ENCODE assay signal across 8 cellular contexts in genomic region chr18:2994603-2995432, GRCh38. TPM values are rescaled to one million over a fixed set of nuclear protein-coding genes. Genes with fewer than 3 reads are reported as not detected.
A peak's percentile ranks its signal among the peaks of the same experiment; 100 is the strongest.
DNase-seq lines count a peak whose midpoint lies in the region; ATAC-seq and TF ChIP-seq lines count a peak whose summit lies in the region.

No MANE protein-coding gene starts in this region.

- H3K4me1 ChIP-seq in Caco-2: peaks cover 14% of the 10 kb centered on the region

- TF ChIP-seq CTCF in Caco-2 (IDR thresholded peaks at IDR 0.05; ENCODE audit: insufficient read depth in 1 of 2, low read depth in 1 of 2, low read length in 1 of 2, severe bottlenecking in 1 of 2, unreplicated experiment in 1 of 2): peak; percentile 52 to 65

- H3K27ac Mint-ChIP-seq in Caco-2 (ENCODE audit: unreplicated experiment) (peak overlapping the region; percentile 47), immature natural killer cell (peak overlapping the region in 5 of 6 donors; percentile 44 to 72 (median 55))
- peak overlapping the region; percentile 95 for H3K27ac Mint-ChIP-seq in activated T-cell treated with anti-CD3 and anti-CD28 coated beads, Interleukin-2, amount 50 U/mL, for 72 hours
- peak overlapping the region; percentile 81 for H3K27ac Mint-ChIP-seq in stimulated activated naive CD8-positive, alpha-beta T cell treated with anti-CD3 and anti-CD28 coated beads, Interleukin-15, Interleukin-2, amounts not matched to agents 100 ng/mL and 50 ng/mL, for 24 hours

- ATAC-seq in GM21786 (IDR thresholded peaks at IDR 0.05; ENCODE audit: unreplicated experiment): peak; percentile 61
- peak; percentile 49 to 62 for ATAC-seq in activated T-cell treated with anti-CD3 and anti-CD28 coated beads, Interleukin-2, amount 50 U/mL, for 72 hours (replicated peaks in 1 of 2)

- no peaks in the 10 kb centered on the region for H3K27me3 ChIP-seq in Caco-2 (replicated peaks; ENCODE audit: control insufficient read depth, insufficient read depth, low read length)

- no peak overlapping the region for H3K4me3 Mint-ChIP-seq in Caco-2 (ENCODE audit: unreplicated experiment)
- H3K4me3 Mint-ChIP-seq in activated T-cell treated with anti-CD3 and anti-CD28 coated beads, Interleukin-2, amount 50 U/mL, for 72 hours: peak overlapping the region; percentile 75 to 80
- H3K4me3 Mint-ChIP-seq in immature natural killer cell: peak overlapping the region; percentile 40 to 74 (median 57)
- H3K4me3 Mint-ChIP-seq in stimulated activated naive CD8-positive, alpha-beta T cell treated with anti-CD3 and anti-CD28 coated beads, Interleukin-15, Interleukin-2, amounts not matched to agents 100 ng/mL and 50 ng/mL, for 24 hours: peak overlapping the region; percentile 21

- POLR2A ChIA-PET in Caco-2 (lab: Charles Lee): no interaction called here

- intact Hi-C loops in Caco-2 (cut with micrococcal nuclease; ENCODE audit: unreplicated experiment): loop anchor here (1.0 to 2.0 kb wide), 3 partner anchors 68 to 252 kb away; partner anchors contain the start of gene MYL12A

- no peaks in the 10 kb centered on the region; the same call in 1 of the 2 replicates for H3K36me3 ChIP-seq in Caco-2 (ENCODE audit: control insufficient read depth, insufficient read depth, low read length)

- H3K4me3 ChIP-seq in Caco-2 (ENCODE audit: low read depth, low read length): no peak overlapping the region

- no TSS peak for BruUV-seq in Caco-2 (replicated peaks; lab: Mats Ljungman, UMichigan)

- H3K9me3 ChIP-seq in Caco-2: no peaks in the 10 kb centered on the region

- no peaks in the 10 kb centered on the region for H3K27me3 Mint-ChIP-seq in Caco-2 (ENCODE audit: insufficient read depth, unreplicated experiment)
- no peaks in the 10 kb centered on the region for H3K27me3 Mint-ChIP-seq in activated T-cell treated with anti-CD3 and anti-CD28 coated beads, Interleukin-2, amount 50 U/mL, for 72 hours (ENCODE audit: low read depth)
- peaks cover 0 to 4% (median 0%) of the 10 kb centered on the region in 3 donors for H3K27me3 Mint-ChIP-seq in immature natural killer cell (ENCODE audit: low read depth in 3 of 3)
- no peaks in the 10 kb centered on the region for H3K27me3 Mint-ChIP-seq in stimulated activated naive CD8-positive, alpha-beta T cell treated with anti-CD3 and anti-CD28 coated beads, Interleukin-15, Interleukin-2, amounts not matched to agents 100 ng/mL and 50 ng/mL, for 24 hours

- DNase-seq in Caco-2 (peak; percentile 47 to 61), NAMALWA (ENCODE audit: low spot score) (peak; percentile 69), immature natural killer cell (peak; percentile 74 to 78 (median 76)), cerebellar cortex (ENCODE audit: low spot score) (no peak), SHP77 (lab: John Stamatoyannopoulos, UW) (no peak)
- peak; percentile 84 to 85 for DNase-seq in activated T-cell treated with anti-CD3 and anti-CD28 coated beads, Interleukin-2, amount 50 U/mL, for 72 hours

- H3K36me3 Mint-ChIP-seq in Caco-2 (ENCODE audit: insufficient read depth, unreplicated experiment) (peaks cover 10% of the 10 kb centered on the region), immature natural killer cell (peaks cover 0 to 7% (median 7%) of the 10 kb centered on the region in 3 donors)
- peaks cover 8 to 23% of the 10 kb centered on the region in 2 donors for H3K36me3 Mint-ChIP-seq in activated T-cell treated with anti-CD3 and anti-CD28 coated beads, Interleukin-2, amount 50 U/mL, for 72 hours (ENCODE audit: insufficient read depth in 2 of 2)
- peaks cover 13% of the 10 kb centered on the region for H3K36me3 Mint-ChIP-seq in stimulated activated naive CD8-positive, alpha-beta T cell treated with anti-CD3 and anti-CD28 coated beads, Interleukin-15, Interleukin-2, amounts not matched to agents 100 ng/mL and 50 ng/mL, for 24 hours (ENCODE audit: low read depth)

- H3K4me1 Mint-ChIP-seq in Caco-2 (ENCODE audit: low read depth, unreplicated experiment) (peaks cover 17% of the 10 kb centered on the region), immature natural killer cell (peaks cover 34 to 74% of the 10 kb centered on the region in 2 donors)
- peaks cover 98% of the 10 kb centered on the region for H3K4me1 Mint-ChIP-seq in activated T-cell treated with anti-CD3 and anti-CD28 coated beads, Interleukin-2, amount 50 U/mL, for 72 hours (ENCODE audit: low read depth)
- peaks cover 82% of the 10 kb centered on the region for H3K4me1 Mint-ChIP-seq in stimulated activated naive CD8-positive, alpha-beta T cell treated with anti-CD3 and anti-CD28 coated beads, Interleukin-15, Interleukin-2, amounts not matched to agents 100 ng/mL and 50 ng/mL, for 24 hours (ENCODE audit: low read depth)

- H3K9me3 Mint-ChIP-seq in Caco-2 (ENCODE audit: unreplicated experiment) (no peaks in the 10 kb centered on the region), immature natural killer cell (no peaks in the 10 kb centered on the region)
- H3K9me3 Mint-ChIP-seq in activated T-cell treated with anti-CD3 and anti-CD28 coated beads, Interleukin-2, amount 50 U/mL, for 72 hours: peaks cover 0 to 2% of the 10 kb centered on the region in 2 donors
- no peaks in the 10 kb centered on the region for H3K9me3 Mint-ChIP-seq in stimulated activated naive CD8-positive, alpha-beta T cell treated with anti-CD3 and anti-CD28 coated beads, Interleukin-15, Interleukin-2, amounts not matched to agents 100 ng/mL and 50 ng/mL, for 24 hours

- CTCF ChIA-PET in Caco-2 (lab: Charles Lee): interaction anchor here (0.6 to 3.0 kb wide), 8 partner anchors 8 to 251 kb away, joined by 4 to 11 read pairs (median 6); no protein-coding TSS in a partner anchor

RNA-seq across cellular contexts. Expression of gene LPIN2, which starts 18.1 kb away (rescaled TPM):
- 25.3 and 26.2 TPM in 2 replicates for total RNA-seq in Caco-2 (2022)
- total RNA-seq in activated T-cell treated with anti-CD3 and anti-CD28 coated beads, Interleukin-2, amount 50 U/mL, for 72 hours: 100 to 1,000 TPM; 101 to 106 TPM
- polyA plus RNA-seq in immature natural killer cell: 10 to 100 TPM; 17.3 to 80.1 (median 31.0) TPM

Comparison
In these comparisons a context has a peak if more than half of its experiments do, and no peak if none do; other contexts are left out.
1. DNase-seq: peak in Caco-2 (2 of 2), NAMALWA (single experiment), activated T-cell treated with anti-CD3 and anti-CD28 coated beads, Interleukin-2, amount 50 U/mL, for 72 hours (2 of 2) and immature natural killer cell (3 of 3); none in cerebellar cortex (single experiment) and SHP77 (0 of 2).
2. Peak in every context shown above with its lines, with median percentiles within 50 percentile points of each other: H3K27ac Mint-ChIP-seq.